Comparison of ENCODE assay signal across 32 cellular contexts in genomic region chr12:46635818-46636217, GRCh38.
"Had no signal": no experiment of that assay in that cellular context is flagged by ENCODE, and none has a peak within 500 bp of the region (broad histone marks: within the 10 kb centered on the region; RNA-seq: fewer than 3 reads in every experiment).

No MANE protein-coding gene starts in this region.

- H3K27ac ChIP-seq: adrenal gland, body of pancreas, brain microvascular endothelial cell, breast epithelium, VCaP had no signal

- DNase-seq: activated B cell treated with CpG ODN at 0.5 μM for 24 hours; activated CD4-positive, alpha-beta memory T cell treated with anti-CD3 and anti-CD28 coated beads for 36 hours; activated CD4-positive, alpha-beta T cell treated with anti-CD3 and anti-CD28 coated beads for 4 hours; activated CD4-positive, alpha-beta T cell treated with anti-CD3 and anti-CD28 coated beads, Interleukin-2, amount 10 ng/mL, durations not matched to agents 24 days and 14 days; activated CD4-positive, alpha-beta T cell treated with anti-CD3 and anti-CD28 coated beads, Interleukin-2, amount 50 U/mL, for 1 hour; activated CD4-positive, alpha-beta T cell treated with anti-CD3 and anti-CD28 coated beads, Interleukin-2, amount 50 U/mL, for 4 hours; activated CD4-positive, CD25-positive, alpha-beta regulatory T cell treated with anti-CD3 and anti-CD28 coated beads, Interleukin-2, amount 50 U/mL, for 72 hours; activated CD8-positive, alpha-beta memory T cell treated with anti-CD3 and anti-CD28 coated beads, Interleukin-2, amount 50 U/mL, for 4 hours; activated CD8-positive, alpha-beta T cell treated with anti-CD3 and anti-CD28 coated beads for 36 hours; activated effector memory CD4-positive, alpha-beta T cell treated with anti-CD3 and anti-CD28 coated beads, Interleukin-2, amount 50 U/mL, for 16 hours; activated gamma-delta T cell treated with Interleukin-2 at 50 U/mL for 16 hours; activated naive CD4-positive, alpha-beta T cell; activated naive CD4-positive, alpha-beta T cell treated with anti-CD3 and anti-CD28 coated beads for 36 hours; activated naive CD4-positive, alpha-beta T cell treated with anti-CD3 and anti-CD28 coated beads, Interleukin-2, amount 50 U/mL, for 16 hours; activated naive CD8-positive, alpha-beta T cell treated with anti-CD3 and anti-CD28 coated beads for 36 hours; activated T-cell treated with anti-CD3 and anti-CD28 coated beads for 4 hours; activated T-cell treated with anti-CD3 and anti-CD28 coated beads, Interleukin-2, amount 50 U/mL, for 1 hour; activated T-cell treated with anti-CD3 and anti-CD28 coated beads, Interleukin-2, amount 50 U/mL, for 4 hours; activated T-cell treated with anti-CD3 and anti-CD28 coated beads, Interleukin-2, amount 50 U/mL, for 72 hours; adrenal gland; amniotic stem cell; aorta; body of pancreas; brain microvascular endothelial cell; central memory CD4-positive, alpha-beta T cell; T-helper 2 cell; T-helper 9 cell had no signal

- H3K27me3 ChIP-seq: adrenal gland, body of pancreas, brain microvascular endothelial cell, breast epithelium had no signal

- FAIRE-seq: astrocyte had no signal

- H3K4me3 ChIP-seq: adrenal gland, body of pancreas, breast epithelium had no signal

- ATAC-seq: activated CD8-positive, alpha-beta T cell treated with anti-CD3 and anti-CD28 coated beads for 36 hours; activated naive CD4-positive, alpha-beta T cell treated with anti-CD3 and anti-CD28 coated beads, Interleukin-2, amount 50 U/mL, for 72 hours; activated T-cell treated with anti-CD3 and anti-CD28 coated beads, Interleukin-2, amount 50 U/mL, for 4 hours; activated T-cell treated with anti-CD3 and anti-CD28 coated beads, Interleukin-2, amount 50 U/mL, for 72 hours; activated T-helper 17 cell treated with anti-CD3 and anti-CD28 coated beads, Interleukin-2, amount 50 U/mL, for 72 hours; body of pancreas had no signal

- H3K9me3 ChIP-seq: body of pancreas had no signal

- H3K36me3 ChIP-seq: adrenal gland, brain microvascular endothelial cell, breast epithelium had no signal

- H3K4me1 ChIP-seq: adrenal gland, body of pancreas, breast epithelium had no signal
